11 cellular contexts compared by ENCODE assay signal in genomic region chr3:128804817-128805166, GRCh38.
A peak's percentile ranks its signal among the peaks of the same experiment; 100 is the strongest.
DNase-seq lines count a peak whose midpoint lies in the region; ATAC-seq and TF ChIP-seq lines count a peak whose summit lies in the region.
"Had no signal": no experiment of that assay in that cellular context is flagged by ENCODE, and none has a peak within 500 bp of the region (broad histone marks: within the 10 kb centered on the region; RNA-seq: fewer than 3 reads in every experiment).

No MANE protein-coding gene starts in this region.

- no peaks in the 10 kb centered on the region for H3K27me3 Mint-ChIP-seq in dendritic cell treated with granulocyte-macrophage colony-stimulating factor and Interleukin-4, amounts not matched to agents 40 ng/mL and 50 ng/mL, for 4 days
- no peaks in the 10 kb centered on the region for H3K27me3 Mint-ChIP-seq in mesothelial cell of epicardium (ENCODE audit: low read depth)

- TF ChIP-seq CTCF in cardiac muscle cell (IDR thresholded peaks at IDR 0.05; ENCODE audit: low read depth, low read length) (no peak), mesothelial cell of epicardium (IDR thresholded peaks at IDR 0.05; ENCODE audit: unreplicated experiment) (no peak), vagina (IDR thresholded peaks at IDR 0.05) (no peak)

- H3K4me1 ChIP-seq in cardiac muscle cell (ENCODE audit: low read depth): peaks cover 51% of the 10 kb centered on the region
- peaks cover 23% of the 10 kb centered on the region for H3K4me1 ChIP-seq in vagina

- no peak overlapping the region for H3K4me3 Mint-ChIP-seq in dendritic cell treated with granulocyte-macrophage colony-stimulating factor and Interleukin-4, amounts not matched to agents 40 ng/mL and 50 ng/mL, for 4 days
- no peak overlapping the region for H3K4me3 Mint-ChIP-seq in mesothelial cell of epicardium

- peak overlapping the region; percentile 80 for H3K27ac Mint-ChIP-seq in dendritic cell treated with granulocyte-macrophage colony-stimulating factor and Interleukin-4, amounts not matched to agents 40 ng/mL and 50 ng/mL, for 4 days
- H3K27ac Mint-ChIP-seq in mesothelial cell of epicardium: peak overlapping the region; percentile 22

- peaks cover 100% of the 10 kb centered on the region for H3K36me3 Mint-ChIP-seq in dendritic cell treated with granulocyte-macrophage colony-stimulating factor and Interleukin-4, amounts not matched to agents 40 ng/mL and 50 ng/mL, for 4 days (ENCODE audit: low read depth)
- peaks cover 25% of the 10 kb centered on the region for H3K36me3 Mint-ChIP-seq in mesothelial cell of epicardium

- intact Hi-C loops in cardiac septum (cut with DNase I): no loop called here
- intact Hi-C loops in dendritic cell treated with granulocyte-macrophage colony-stimulating factor and Interleukin-4, amounts not matched to agents 40 ng/mL and 50 ng/mL, for 4 days (cut with micrococcal nuclease): no loop called here
- intact Hi-C loops in vagina (cut with DNase I): no loop called here

- H3K9me3 ChIP-seq in cardiac muscle cell (ENCODE audit: low read depth) (no peaks in the 10 kb centered on the region), vagina (no peaks in the 10 kb centered on the region)

- no peak for DNase-seq in cardiac muscle cell (ENCODE audit: low read depth in 1 of 2, low spot score in 1 of 2)
- DNase-seq in cardiac septum (ENCODE audit: low spot score): no peak
- no peak for DNase-seq in mesothelial cell of epicardium (ENCODE audit: low spot score in 2 of 2, unreplicated experiment in 2 of 2)
- no peak for DNase-seq in vagina (ENCODE audit: extremely low spot score in 2 of 2)
- DNase-seq in NCI-H82 treated with DMSO at 0.1 percent for 48 hours (lab: John Stamatoyannopoulos, UW; ENCODE audit: unreplicated experiment): no peak
- no peak for DNase-seq in cortex of kidney (lab: John Stamatoyannopoulos, UW)
- DNase-seq: activated CD8-positive, alpha-beta memory T cell treated with anti-CD3 and anti-CD28 coated beads, Interleukin-2, amount 50 U/mL, for 48 hours had no signal

- no peak for TF ChIP-seq POLR2A in vagina (IDR thresholded peaks at IDR 0.05)

- H3K9me3 Mint-ChIP-seq in dendritic cell treated with granulocyte-macrophage colony-stimulating factor and Interleukin-4, amounts not matched to agents 40 ng/mL and 50 ng/mL, for 4 days: no peaks in the 10 kb centered on the region
- H3K9me3 Mint-ChIP-seq in mesothelial cell of epicardium: no peaks in the 10 kb centered on the region

- peaks cover 97% of the 10 kb centered on the region for H3K4me1 Mint-ChIP-seq in dendritic cell treated with granulocyte-macrophage colony-stimulating factor and Interleukin-4, amounts not matched to agents 40 ng/mL and 50 ng/mL, for 4 days (ENCODE audit: low read depth)
- H3K4me1 Mint-ChIP-seq in mesothelial cell of epicardium: peaks cover 8% of the 10 kb centered on the region

- H3K27ac ChIP-seq in cardiac muscle cell (peak overlapping the region; percentile 63), vagina (peak overlapping the region; percentile 14)
- H3K27ac ChIP-seq: C4-2B had no signal

- no peak for ATAC-seq in GM21423 (IDR thresholded peaks at IDR 0.05; ENCODE audit: unreplicated experiment)

- H3K4me3 ChIP-seq in cardiac muscle cell (no peak overlapping the region), vagina (no peak overlapping the region)
- H3K4me3 ChIP-seq: K562 had no signal

- H3K36me3 ChIP-seq in cardiac muscle cell (peaks cover 9% of the 10 kb centered on the region), vagina (peaks cover 0 to 45% of the 10 kb centered on the region in 2 donors)

- H3K27me3 ChIP-seq in cardiac muscle cell: no peaks in the 10 kb centered on the region
- H3K27me3 ChIP-seq in vagina: no peaks in the 10 kb centered on the region
